In genomic region chr12:75725505-75726120, GRCh38 we compare ENCODE assay signal across 8 cellular contexts.
DNase-seq lines count a peak whose midpoint lies in the region; ATAC-seq and TF ChIP-seq lines count a peak whose summit lies in the region.

No MANE protein-coding gene starts in this region.

- H3K27ac Mint-ChIP-seq in nephron: peak overlapping the region; percentile 82 to 95 (median 91)

- TF ChIP-seq CTCF in astrocyte of the spinal cord (IDR thresholded peaks at IDR 0.05; ENCODE audit: low read depth, low read length) (peak; percentile 5), nephron (IDR thresholded peaks at IDR 0.05; ENCODE audit: unreplicated experiment in 3 of 3) (peak in 1 of 3 experiments; percentile 11)

- H3K4me1 Mint-ChIP-seq in nephron: peaks cover 53% of the 10 kb centered on the region

- DNase-seq in Daoy (ENCODE audit: low read depth) (peak; percentile 73), NCI-H1694 (lab: John Stamatoyannopoulos, UW) (peak; percentile 24), astrocyte of the spinal cord (ENCODE audit: low read depth, low spot score) (peak; percentile 75), iPS-NIHi11 (ENCODE audit: low spot score) (no peak), hepatic stellate cell (ENCODE audit: low spot score) (no peak), HuH-7.5 (ENCODE audit: low spot score) (no peak)

- peaks cover 3% of the 10 kb centered on the region for H3K36me3 Mint-ChIP-seq in nephron (ENCODE audit: low read depth)

- H3K4me3 ChIP-seq in astrocyte of the spinal cord (ENCODE audit: low read depth, low read length): no peak overlapping the region

- no peaks in the 10 kb centered on the region for H3K27me3 Mint-ChIP-seq in nephron (ENCODE audit: low read depth)

- H3K9me3 Mint-ChIP-seq in nephron: no peaks in the 10 kb centered on the region

- H3K4me3 Mint-ChIP-seq in nephron: peak overlapping the region in 1 of 3 experiments; percentile 35

- in situ Hi-C loops in astrocyte of the spinal cord (cut with HindIII; ENCODE audit: low sequenced_read_pairs): no loop called here

- no peak for ATAC-seq in GM21360 (IDR thresholded peaks at IDR 0.05; ENCODE audit: unreplicated experiment)

Comparison
In these comparisons a context has a peak if more than half of its experiments do, and no peak if none do; other contexts are left out.
1. DNase-seq: peak in Daoy (single experiment), NCI-H1694 (single experiment) and astrocyte of the spinal cord (single experiment); none in iPS-NIHi11 (single experiment), hepatic stellate cell (single experiment) and HuH-7.5 (single experiment).